ENCODE assay signal across 25 cellular contexts in the genomic region with DNA sequence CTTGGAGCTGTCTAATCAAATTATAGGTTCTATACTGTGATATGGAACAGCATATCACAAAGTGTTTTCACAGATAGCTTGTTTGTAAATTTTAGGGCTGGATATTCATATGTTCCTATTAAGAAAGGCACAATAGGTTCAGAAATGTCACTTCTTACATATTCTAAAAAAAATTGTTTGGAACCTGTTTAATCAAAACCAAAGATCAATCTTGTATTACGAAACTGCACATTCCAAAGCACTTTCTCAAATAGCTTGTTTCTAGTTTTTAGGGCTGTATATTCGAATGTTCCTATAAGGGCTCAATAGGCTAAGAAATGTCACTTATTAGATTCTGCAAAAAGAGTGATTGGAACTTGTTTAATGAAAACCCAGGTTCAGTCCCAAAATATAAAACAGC.
"Had no signal": no experiment of that assay in that cellular context is flagged by ENCODE, and none has a peak within 500 bp of the region (broad histone marks: within the 10 kb centered on the region; RNA-seq: fewer than 3 reads in every experiment).

No MANE protein-coding gene starts in this region.

- H3K4me3 Mint-ChIP-seq: activated CD8-positive, alpha-beta T cell treated with anti-CD3 and anti-CD28 coated beads for 36 hours; activated naive CD8-positive, alpha-beta T cell treated with anti-CD3 and anti-CD28 coated beads, Interleukin-2, amount 10 ng/mL, durations not matched to agents 7 days and 5 days; activated T-cell treated with anti-CD3 and anti-CD28 coated beads, Interleukin-2, amount 50 U/mL, for 72 hours; T-helper 1 cell treated with Interleukin-12 subunit alpha and Interleukin-12 subunit beta and Interleukin-4 antibody, amounts not matched to agents 30 μg/mL and 1 μg/mL, for 36 hours had no signal

- ATAC-seq: activated CD4-positive, CD25-positive, alpha-beta regulatory T cell treated with anti-CD3 and anti-CD28 coated beads, Interleukin-2, amount 50 U/mL, for 24 hours; activated CD8-positive, alpha-beta T cell treated with anti-CD3 and anti-CD28 coated beads for 36 hours; activated T-cell treated with anti-CD3 and anti-CD28 coated beads, Interleukin-2, amount 50 U/mL, for 72 hours; body of pancreas had no signal

- H3K27ac ChIP-seq: ascending aorta, body of pancreas, KMS-11, Peyer's patch, RWPE1, SJCRH30 had no signal

- H3K4me3 ChIP-seq: ascending aorta, body of pancreas, Peyer's patch, SJCRH30 had no signal

- H3K27me3 ChIP-seq: ascending aorta, body of pancreas, Peyer's patch, SJCRH30 had no signal

- H3K4me1 ChIP-seq: ascending aorta, body of pancreas, Peyer's patch, SJCRH30 had no signal

- H3K27ac Mint-ChIP-seq: activated CD8-positive, alpha-beta T cell treated with anti-CD3 and anti-CD28 coated beads for 36 hours; activated naive CD8-positive, alpha-beta T cell treated with anti-CD3 and anti-CD28 coated beads, Interleukin-2, amount 10 ng/mL, durations not matched to agents 7 days and 5 days; activated T-cell treated with anti-CD3 and anti-CD28 coated beads, Interleukin-2, amount 50 U/mL, for 72 hours; activated T-helper 2 cell treated with anti-CD3 and anti-CD28 coated beads, Interferon-gamma antibody, Interleukin-2, Interleukin-4, amounts not matched to agents 10 μg/mL and 5 μg/mL and 100 μg/mL, durations not matched to agents 14 hours and 24 hours and 36 hours; T-helper 1 cell treated with Interleukin-12 subunit alpha and Interleukin-12 subunit beta and Interleukin-4 antibody, amounts not matched to agents 30 μg/mL and 1 μg/mL, for 36 hours had no signal

- H3K4me1 Mint-ChIP-seq: activated naive CD8-positive, alpha-beta T cell treated with anti-CD3 and anti-CD28 coated beads, Interleukin-2, amount 10 ng/mL, durations not matched to agents 7 days and 5 days had no signal

- FAIRE-seq: bronchial epithelial cell had no signal

- H3K9me3 Mint-ChIP-seq: activated CD8-positive, alpha-beta T cell treated with anti-CD3 and anti-CD28 coated beads for 36 hours; activated naive CD8-positive, alpha-beta T cell treated with anti-CD3 and anti-CD28 coated beads, Interleukin-2, amount 10 ng/mL, durations not matched to agents 7 days and 5 days; activated T-cell treated with anti-CD3 and anti-CD28 coated beads, Interleukin-2, amount 50 U/mL, for 72 hours; activated T-helper 2 cell treated with anti-CD3 and anti-CD28 coated beads, Interferon-gamma antibody, Interleukin-2, Interleukin-4, amounts not matched to agents 10 μg/mL and 5 μg/mL and 100 μg/mL, durations not matched to agents 14 hours and 24 hours and 36 hours; T-helper 1 cell treated with Interleukin-12 subunit alpha and Interleukin-12 subunit beta and Interleukin-4 antibody, amounts not matched to agents 30 μg/mL and 1 μg/mL, for 36 hours had no signal

- H3K27me3 Mint-ChIP-seq: activated CD8-positive, alpha-beta T cell treated with anti-CD3 and anti-CD28 coated beads for 36 hours; activated naive CD8-positive, alpha-beta T cell treated with anti-CD3 and anti-CD28 coated beads, Interleukin-2, amount 10 ng/mL, durations not matched to agents 7 days and 5 days had no signal

- H3K9me3 ChIP-seq: ascending aorta, Peyer's patch had no signal

- H3K36me3 ChIP-seq: ascending aorta, Peyer's patch, SJCRH30 had no signal

- H3K4me2 ChIP-seq: KMS-11 had no signal

- H3K9ac ChIP-seq: KMS-11 had no signal

- DNase-seq: activated CD4-positive, alpha-beta T cell treated with anti-CD3 and anti-CD28 coated beads for 4 hours; activated CD8-positive, alpha-beta memory T cell treated with anti-CD3 and anti-CD28 coated beads, Interleukin-2, amount 50 U/mL, for 4 hours; activated CD8-positive, alpha-beta T cell treated with anti-CD3 and anti-CD28 coated beads for 36 hours; activated naive CD4-positive, alpha-beta T cell treated with anti-CD3 and anti-CD28 coated beads, Interleukin-2, amount 50 U/mL, for 16 hours; activated naive CD8-positive, alpha-beta T cell treated with anti-CD3 and anti-CD28 coated beads, Interleukin-2, amount 10 ng/mL, durations not matched to agents 7 days and 5 days; activated T-cell treated with anti-CD3 and anti-CD28 coated beads, Interleukin-2, amount 50 U/mL, for 72 hours; amniotic stem cell; body of pancreas; central memory CD4-positive, alpha-beta T cell; NCI-H1092 treated with DMSO at 0.1 percent for 48 hours; NCI-H1436; NCI-H1694 treated with DMSO at 0.1 percent for 48 hours; NCI-H2029 treated with DMSO at 0.1 percent for 48 hours; NCI-H446; NCI-H524; Peyer's patch; Right ventricle myocardium superior; SJCRH30 had no signal

- H3K36me3 Mint-ChIP-seq: activated naive CD8-positive, alpha-beta T cell treated with anti-CD3 and anti-CD28 coated beads, Interleukin-2, amount 10 ng/mL, durations not matched to agents 7 days and 5 days had no signal
